Comparison of ENCODE assay signal across 8 cellular contexts in genomic region chr4:51895158-51895557, GRCh38. TPM values are rescaled to one million over a fixed set of nuclear protein-coding genes. Genes with fewer than 3 reads are reported as not detected.
DNase-seq lines count a peak whose midpoint lies in the region; ATAC-seq, FAIRE-seq and TF ChIP-seq lines count a peak whose summit lies in the region.

No MANE protein-coding gene starts in this region.

- no peaks in the 10 kb centered on the region for H3K27me3 ChIP-seq in suprapubic skin

- peaks cover 11% of the 10 kb centered on the region for H3K36me3 Mint-ChIP-seq in chondrocyte (ENCODE audit: low read depth)

- H3K27ac ChIP-seq in suprapubic skin: no peak overlapping the region

- H3K27ac Mint-ChIP-seq in chondrocyte (ENCODE audit: unreplicated experiment): peak overlapping the region; percentile 65

- no peaks in the 10 kb centered on the region for H3K4me1 ChIP-seq in suprapubic skin

- DNase-seq in GM12892 (ENCODE audit: insufficient read length): no peak
- DNase-seq in chondrocyte (ENCODE audit: low spot score): no peak
- DNase-seq in stimulated activated CD4-positive, alpha-beta T cell treated with anti-CD3 and anti-CD28 coated beads, Interleukin-15, amount 100 ng/mL, for 24 hours: no peak
- DNase-seq in suprapubic skin (ENCODE audit: low spot score in 2 of 2): no peak
- no peak for DNase-seq in amniotic stem cell (lab: John Stamatoyannopoulos, UW)
- DNase-seq in SKM-1 (lab: John Stamatoyannopoulos, UW; ENCODE audit: unreplicated experiment): no peak

- H3K9me3 ChIP-seq in suprapubic skin: no peaks in the 10 kb centered on the region

- ATAC-seq in GM19438 (IDR thresholded peaks at IDR 0.05; ENCODE audit: low read depth, unreplicated experiment) (peak; percentile 69), HG03066 (IDR thresholded peaks at IDR 0.05; ENCODE audit: low read depth, unreplicated experiment) (peak; percentile 58)

- peak; percentile 67 for FAIRE-seq in GM12892 (lab: Jason Lieb, UNC)

- peaks cover 20% of the 10 kb centered on the region for H3K36me3 ChIP-seq in suprapubic skin

- WGBS in suprapubic skin: 83% methylated on average over 3 of the region's 3 CpGs

- no peak overlapping the region for H3K4me3 ChIP-seq in suprapubic skin

- no peaks in the 10 kb centered on the region for H3K9me3 Mint-ChIP-seq in chondrocyte (ENCODE audit: low read depth)

- H3K4me1 Mint-ChIP-seq in chondrocyte (ENCODE audit: low read depth): peaks cover 32% of the 10 kb centered on the region

- H3K27me3 Mint-ChIP-seq in chondrocyte (ENCODE audit: low read depth): no peaks in the 10 kb centered on the region

- TF ChIP-seq POLR2A in GM12892 (IDR thresholded peaks at IDR 0.05; ENCODE audit: low read depth, low read length): no peak
- TF ChIP-seq POLR2A in suprapubic skin (IDR thresholded peaks at IDR 0.05): no peak

- no peak overlapping the region for H3K4me3 Mint-ChIP-seq in chondrocyte (ENCODE audit: unreplicated experiment)

- no peak for TF ChIP-seq EP300 in suprapubic skin (IDR thresholded peaks at IDR 0.05)

- TF ChIP-seq CTCF in chondrocyte (IDR thresholded peaks at IDR 0.05) (no peak), suprapubic skin (IDR thresholded peaks at IDR 0.05) (no peak)

RNA-seq across cellular contexts. Expression of gene DCUN1D4, which starts 52.2 kb away (rescaled TPM):
- 13.5 TPM for polyA plus RNA-seq in GM12892 (2012; ENCODE audit: missing spikeins)
- total RNA-seq in chondrocyte (51.8 to 74.9 TPM (median 69.3 TPM) in 3 replicates), suprapubic skin (10 to 100 TPM; 15.4 to 35.6 (median 20.8) TPM)
